1 cellular context compared by ENCODE assay signal in the genomic region with DNA sequence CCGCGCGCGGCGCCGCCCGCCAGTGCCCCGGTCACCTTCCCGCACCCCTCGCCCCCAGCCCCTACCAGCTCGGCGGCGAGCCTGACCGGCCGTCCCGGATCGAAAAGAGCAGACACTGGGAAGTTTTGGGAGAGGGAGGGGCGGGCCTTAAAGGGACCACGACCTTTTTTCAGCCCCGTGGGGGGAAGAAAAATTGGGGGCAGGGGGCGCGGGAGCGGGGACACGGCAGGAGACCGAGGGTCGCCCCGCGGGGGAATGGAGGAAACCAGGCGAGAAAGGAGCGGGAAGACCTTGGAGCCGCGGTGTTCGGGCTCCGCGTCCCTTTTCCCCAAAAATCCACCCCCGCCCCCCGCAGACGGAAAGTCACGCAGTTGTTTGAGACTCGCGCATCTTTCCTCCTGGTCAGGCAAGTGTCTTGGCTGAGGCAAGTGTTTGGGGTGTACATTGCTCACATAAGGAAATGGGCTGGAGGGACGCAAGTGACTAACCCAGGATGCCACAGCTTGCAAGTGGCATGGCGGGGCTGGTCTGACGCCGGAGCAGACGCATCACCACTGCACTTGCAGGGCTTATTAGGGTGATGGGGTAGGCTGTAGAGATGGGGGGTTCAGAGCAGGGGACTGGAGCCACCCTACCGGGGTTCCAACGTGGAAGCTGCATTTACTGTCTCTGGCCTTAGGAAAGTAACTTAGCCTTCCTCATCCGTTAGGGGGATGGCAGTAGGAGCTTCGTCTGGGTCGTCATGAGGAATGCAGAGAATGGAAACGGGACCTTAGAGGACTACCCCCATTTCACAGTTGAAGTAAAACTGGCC.
A peak's percentile ranks its signal among the peaks of the same experiment; 100 is the strongest.
TF ChIP-seq lines count a peak whose summit lies in the region.

No MANE protein-coding gene starts in this region.

TF ChIP-seq in K562, 482 proteins besides CTCF, POLR2A, EP300 and RAD21 (continued from another document and continues in another):
- TF ChIP-seq, protein P1, sequence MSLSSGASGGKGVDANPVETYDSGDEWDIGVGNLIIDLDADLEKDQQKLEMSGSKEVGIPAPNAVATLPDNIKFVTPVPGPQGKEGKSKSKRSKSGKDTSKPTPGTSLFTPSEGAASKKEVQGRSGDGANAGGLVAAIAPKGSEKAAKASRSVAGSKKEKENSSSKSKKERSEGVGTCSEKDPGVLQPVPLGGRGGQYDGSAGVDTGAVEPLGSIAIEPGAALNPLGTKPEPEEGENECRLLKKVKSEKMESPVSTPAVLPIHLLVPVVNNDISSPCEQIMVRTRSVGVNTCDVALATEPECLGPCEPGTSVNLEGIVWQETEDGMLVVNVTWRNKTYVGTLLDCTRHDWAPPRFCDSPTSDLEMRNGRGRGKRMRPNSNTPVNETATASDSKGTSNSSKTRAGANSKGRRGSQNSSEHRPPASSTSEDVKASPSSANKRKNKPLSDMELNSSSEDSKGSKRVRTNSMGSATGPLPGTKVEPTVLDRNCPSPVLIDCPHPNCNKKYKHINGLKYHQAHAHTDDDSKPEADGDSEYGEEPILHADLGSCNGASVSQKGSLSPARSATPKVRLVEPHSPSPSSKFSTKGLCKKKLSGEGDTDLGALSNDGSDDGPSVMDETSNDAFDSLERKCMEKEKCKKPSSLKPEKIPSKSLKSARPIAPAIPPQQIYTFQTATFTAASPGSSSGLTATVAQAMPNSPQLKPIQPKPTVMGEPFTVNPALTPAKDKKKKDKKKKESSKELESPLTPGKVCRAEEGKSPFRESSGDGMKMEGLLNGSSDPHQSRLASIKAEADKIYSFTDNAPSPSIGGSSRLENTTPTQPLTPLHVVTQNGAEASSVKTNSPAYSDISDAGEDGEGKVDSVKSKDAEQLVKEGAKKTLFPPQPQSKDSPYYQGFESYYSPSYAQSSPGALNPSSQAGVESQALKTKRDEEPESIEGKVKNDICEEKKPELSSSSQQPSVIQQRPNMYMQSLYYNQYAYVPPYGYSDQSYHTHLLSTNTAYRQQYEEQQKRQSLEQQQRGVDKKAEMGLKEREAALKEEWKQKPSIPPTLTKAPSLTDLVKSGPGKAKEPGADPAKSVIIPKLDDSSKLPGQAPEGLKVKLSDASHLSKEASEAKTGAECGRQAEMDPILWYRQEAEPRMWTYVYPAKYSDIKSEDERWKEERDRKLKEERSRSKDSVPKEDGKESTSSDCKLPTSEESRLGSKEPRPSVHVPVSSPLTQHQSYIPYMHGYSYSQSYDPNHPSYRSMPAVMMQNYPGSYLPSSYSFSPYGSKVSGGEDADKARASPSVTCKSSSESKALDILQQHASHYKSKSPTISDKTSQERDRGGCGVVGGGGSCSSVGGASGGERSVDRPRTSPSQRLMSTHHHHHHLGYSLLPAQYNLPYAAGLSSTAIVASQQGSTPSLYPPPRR (CRISPR knock-in tag; IDR thresholded peaks at IDR 0.05; ENCODE audit: borderline replicate concordance) = no peak
- TF ChIP-seq, protein P2, sequence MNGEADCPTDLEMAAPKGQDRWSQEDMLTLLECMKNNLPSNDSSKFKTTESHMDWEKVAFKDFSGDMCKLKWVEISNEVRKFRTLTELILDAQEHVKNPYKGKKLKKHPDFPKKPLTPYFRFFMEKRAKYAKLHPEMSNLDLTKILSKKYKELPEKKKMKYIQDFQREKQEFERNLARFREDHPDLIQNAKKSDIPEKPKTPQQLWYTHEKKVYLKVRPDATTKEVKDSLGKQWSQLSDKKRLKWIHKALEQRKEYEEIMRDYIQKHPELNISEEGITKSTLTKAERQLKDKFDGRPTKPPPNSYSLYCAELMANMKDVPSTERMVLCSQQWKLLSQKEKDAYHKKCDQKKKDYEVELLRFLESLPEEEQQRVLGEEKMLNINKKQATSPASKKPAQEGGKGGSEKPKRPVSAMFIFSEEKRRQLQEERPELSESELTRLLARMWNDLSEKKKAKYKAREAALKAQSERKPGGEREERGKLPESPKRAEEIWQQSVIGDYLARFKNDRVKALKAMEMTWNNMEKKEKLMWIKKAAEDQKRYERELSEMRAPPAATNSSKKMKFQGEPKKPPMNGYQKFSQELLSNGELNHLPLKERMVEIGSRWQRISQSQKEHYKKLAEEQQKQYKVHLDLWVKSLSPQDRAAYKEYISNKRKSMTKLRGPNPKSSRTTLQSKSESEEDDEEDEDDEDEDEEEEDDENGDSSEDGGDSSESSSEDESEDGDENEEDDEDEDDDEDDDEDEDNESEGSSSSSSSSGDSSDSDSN (IDR thresholded peaks at IDR 0.05; ENCODE audit: borderline replicate concordance in 1 of 2, low read depth in 2 of 2, low read length in 2 of 2) = 0 out of 4 replicates have a peak, but pooled peaks have one; percentile 22 to 26
- TF ChIP-seq TAF1 (IDR thresholded peaks at IDR 0.05; ENCODE audit: control insufficient read depth, extremely low read depth, insufficient read depth, low read length, severe bottlenecking) (no peak), ZNF121 (CRISPR knock-in tag; conservative IDR thresholded peaks at IDR 0.05) (no peak), ZEB2 (IDR thresholded peaks at IDR 0.05) (no peak), HNRNPLL (IDR thresholded peaks at IDR 0.05; ENCODE audit: low read depth, low read length, poor library complexity, severe bottlenecking) (peak; percentile 36), SIN3A (IDR thresholded peaks at IDR 0.05; ENCODE audit: borderline replicate concordance in 2 of 2, control insufficient read depth in 1 of 2, low read depth in 2 of 2, low read length in 2 of 2) (no peak), NCOA1 (IDR thresholded peaks at IDR 0.05; ENCODE audit: low read depth) (no peak), LEF1 (IDR thresholded peaks at IDR 0.05) (no peak), RFX1 (IDR thresholded peaks at IDR 0.05) (no peak), CBX3 (IDR thresholded peaks at IDR 0.05; ENCODE audit: borderline replicate concordance in 1 of 2, low read length in 2 of 2) (no peak), XRCC3 (IDR thresholded peaks at IDR 0.05) (no peak), CEBPB (tag; IDR thresholded peaks at IDR 0.05) (no peak), LCOR (CRISPR knock-in tag; IDR thresholded peaks at IDR 0.05) (no peak), CTBP1 (IDR thresholded peaks at IDR 0.05; ENCODE audit: borderline replicate concordance) (peak; percentile 51; the same call in 1 of the 2 replicates), RBM15 (IDR thresholded peaks at IDR 0.05; ENCODE audit: insufficient read depth, low read length) (no peak), ZNF436 (CRISPR knock-in tag; IDR thresholded peaks at IDR 0.05) (no peak), PHB2 (IDR thresholded peaks at IDR 0.05; ENCODE audit: low read depth) (no peak), KDM5B (IDR thresholded peaks at IDR 0.05; ENCODE audit: insufficient replicate concordance, low read depth, low read length) (peak; percentile 9), MCM5 (IDR thresholded peaks at IDR 0.05; ENCODE audit: low read depth) (no peak), EGR1 (conservative IDR thresholded peaks at IDR 0.05) (peak; percentile 69), FIP1L1 (IDR thresholded peaks at IDR 0.05; ENCODE audit: low read depth, low read length, poor library complexity, severe bottlenecking) (no peak), BRD9 (IDR thresholded peaks at IDR 0.05; ENCODE audit: low read depth, partially characterized antibody) (no peak), PHF8 (IDR thresholded peaks at IDR 0.05; ENCODE audit: borderline replicate concordance, low read length) (peak; percentile 47; the same call in 1 of the 2 replicates), KAT8 (IDR thresholded peaks at IDR 0.05; ENCODE audit: low read depth) (no peak), ZBED1 (IDR thresholded peaks at IDR 0.05) (no peak), TRIM24 (IDR thresholded peaks at IDR 0.05) (no peak), ZNF77 (CRISPR knock-in tag; IDR thresholded peaks at IDR 0.05) (no peak), ZNF23 (CRISPR knock-in tag; IDR thresholded peaks at IDR 0.05) (no peak), SMARCA4 (IDR thresholded peaks at IDR 0.05) (0 out of 2 replicates have a peak, but pooled peaks have one; percentile 43), MAZ (CRISPR knock-in tag; conservative IDR thresholded peaks at IDR 0.05 in 1 of 2, IDR thresholded peaks at IDR 0.05 in 1 of 2) (peak; percentile 47 to 63; a peak in 2 of 4 replicates), DACH1 (IDR thresholded peaks at IDR 0.05; ENCODE audit: partially characterized antibody) (no peak), NUFIP1 (IDR thresholded peaks at IDR 0.05; ENCODE audit: partially characterized antibody) (no peak), SMARCE1 (IDR thresholded peaks at IDR 0.05) (0 out of 2 replicates have a peak, but pooled peaks have one; percentile 18), ZNF311 (CRISPR knock-in tag; IDR thresholded peaks at IDR 0.05) (no peak), POLR2AphosphoS5 (IDR thresholded peaks at IDR 0.05; ENCODE audit: control insufficient read depth, insufficient read depth, low read depth, low read length) (peak; percentile 21; the same call in 1 of the 2 replicates), NEUROD1 (IDR thresholded peaks at IDR 0.05; ENCODE audit: borderline replicate concordance, low read depth, low read length, partially characterized antibody) (peak; percentile 13), ERF (CRISPR knock-in tag; IDR thresholded peaks at IDR 0.05) (0 out of 2 replicates have a peak, but pooled peaks have one; percentile 20), ZNF75A (CRISPR knock-in tag; IDR thresholded peaks at IDR 0.05) (no peak), SNRNP70 (optimal IDR thresholded peaks at IDR 0.05; ENCODE audit: low read depth, low read length) (no peak)
- TF ChIP-seq, protein P3, sequence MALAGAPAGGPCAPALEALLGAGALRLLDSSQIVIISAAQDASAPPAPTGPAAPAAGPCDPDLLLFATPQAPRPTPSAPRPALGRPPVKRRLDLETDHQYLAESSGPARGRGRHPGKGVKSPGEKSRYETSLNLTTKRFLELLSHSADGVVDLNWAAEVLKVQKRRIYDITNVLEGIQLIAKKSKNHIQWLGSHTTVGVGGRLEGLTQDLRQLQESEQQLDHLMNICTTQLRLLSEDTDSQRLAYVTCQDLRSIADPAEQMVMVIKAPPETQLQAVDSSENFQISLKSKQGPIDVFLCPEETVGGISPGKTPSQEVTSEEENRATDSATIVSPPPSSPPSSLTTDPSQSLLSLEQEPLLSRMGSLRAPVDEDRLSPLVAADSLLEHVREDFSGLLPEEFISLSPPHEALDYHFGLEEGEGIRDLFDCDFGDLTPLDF (CRISPR knock-in tag; IDR thresholded peaks at IDR 0.05) = no peak
- TF ChIP-seq, protein P4, sequence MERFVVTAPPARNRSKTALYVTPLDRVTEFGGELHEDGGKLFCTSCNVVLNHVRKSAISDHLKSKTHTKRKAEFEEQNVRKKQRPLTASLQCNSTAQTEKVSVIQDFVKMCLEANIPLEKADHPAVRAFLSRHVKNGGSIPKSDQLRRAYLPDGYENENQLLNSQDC (CRISPR knock-in tag; IDR thresholded peaks at IDR 0.05) = no peak
- TF ChIP-seq, protein P5, sequence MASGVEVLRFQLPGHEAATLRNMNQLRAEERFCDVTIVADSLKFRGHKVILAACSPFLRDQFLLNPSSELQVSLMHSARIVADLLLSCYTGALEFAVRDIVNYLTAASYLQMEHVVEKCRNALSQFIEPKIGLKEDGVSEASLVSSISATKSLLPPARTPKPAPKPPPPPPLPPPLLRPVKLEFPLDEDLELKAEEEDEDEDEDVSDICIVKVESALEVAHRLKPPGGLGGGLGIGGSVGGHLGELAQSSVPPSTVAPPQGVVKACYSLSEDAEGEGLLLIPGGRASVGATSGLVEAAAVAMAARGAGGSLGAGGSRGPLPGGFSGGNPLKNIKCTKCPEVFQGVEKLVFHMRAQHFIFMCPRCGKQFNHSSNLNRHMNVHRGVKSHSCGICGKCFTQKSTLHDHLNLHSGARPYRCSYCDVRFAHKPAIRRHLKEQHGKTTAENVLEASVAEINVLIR (CRISPR knock-in tag; IDR thresholded peaks at IDR 0.05) = no peak
- TF ChIP-seq, protein P6, sequence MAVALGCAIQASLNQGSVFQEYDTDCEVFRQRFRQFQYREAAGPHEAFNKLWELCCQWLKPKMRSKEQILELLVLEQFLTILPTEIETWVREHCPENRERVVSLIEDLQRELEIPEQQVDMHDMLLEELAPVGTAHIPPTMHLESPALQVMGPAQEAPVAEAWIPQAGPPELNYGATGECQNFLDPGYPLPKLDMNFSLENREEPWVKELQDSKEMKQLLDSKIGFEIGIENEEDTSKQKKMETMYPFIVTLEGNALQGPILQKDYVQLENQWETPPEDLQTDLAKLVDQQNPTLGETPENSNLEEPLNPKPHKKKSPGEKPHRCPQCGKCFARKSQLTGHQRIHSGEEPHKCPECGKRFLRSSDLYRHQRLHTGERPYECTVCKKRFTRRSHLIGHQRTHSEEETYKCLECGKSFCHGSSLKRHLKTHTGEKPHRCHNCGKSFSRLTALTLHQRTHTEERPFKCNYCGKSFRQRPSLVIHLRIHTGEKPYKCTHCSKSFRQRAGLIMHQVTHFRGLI (CRISPR knock-in tag; IDR thresholded peaks at IDR 0.05) = no peak
- TF ChIP-seq, protein P7, sequence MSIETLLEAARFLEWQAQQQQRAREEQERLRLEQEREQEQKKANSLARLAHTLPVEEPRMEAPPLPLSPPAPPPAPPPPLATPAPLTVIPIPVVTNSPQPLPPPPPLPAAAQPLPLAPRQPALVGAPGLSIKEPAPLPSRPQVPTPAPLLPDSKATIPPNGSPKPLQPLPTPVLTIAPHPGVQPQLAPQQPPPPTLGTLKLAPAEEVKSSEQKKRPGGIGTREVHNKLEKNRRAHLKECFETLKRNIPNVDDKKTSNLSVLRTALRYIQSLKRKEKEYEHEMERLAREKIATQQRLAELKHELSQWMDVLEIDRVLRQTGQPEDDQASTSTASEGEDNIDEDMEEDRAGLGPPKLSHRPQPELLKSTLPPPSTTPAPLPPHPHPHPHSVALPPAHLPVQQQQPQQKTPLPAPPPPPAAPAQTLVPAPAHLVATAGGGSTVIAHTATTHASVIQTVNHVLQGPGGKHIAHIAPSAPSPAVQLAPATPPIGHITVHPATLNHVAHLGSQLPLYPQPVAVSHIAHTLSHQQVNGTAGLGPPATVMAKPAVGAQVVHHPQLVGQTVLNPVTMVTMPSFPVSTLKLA (conservative IDR thresholded peaks at IDR 0.05) = 0 out of 4 replicates have a peak, but pooled peaks of 1 of the 2 experiments have one; percentile 33
- TF ChIP-seq, protein P8, sequence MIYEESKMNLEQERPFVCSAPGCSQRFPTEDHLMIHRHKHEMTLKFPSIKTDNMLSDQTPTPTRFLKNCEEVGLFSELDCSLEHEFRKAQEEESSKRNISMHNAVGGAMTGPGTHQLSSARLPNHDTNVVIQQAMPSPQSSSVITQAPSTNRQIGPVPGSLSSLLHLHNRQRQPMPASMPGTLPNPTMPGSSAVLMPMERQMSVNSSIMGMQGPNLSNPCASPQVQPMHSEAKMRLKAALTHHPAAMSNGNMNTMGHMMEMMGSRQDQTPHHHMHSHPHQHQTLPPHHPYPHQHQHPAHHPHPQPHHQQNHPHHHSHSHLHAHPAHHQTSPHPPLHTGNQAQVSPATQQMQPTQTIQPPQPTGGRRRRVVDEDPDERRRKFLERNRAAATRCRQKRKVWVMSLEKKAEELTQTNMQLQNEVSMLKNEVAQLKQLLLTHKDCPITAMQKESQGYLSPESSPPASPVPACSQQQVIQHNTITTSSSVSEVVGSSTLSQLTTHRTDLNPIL (CRISPR knock-in tag; IDR thresholded peaks at IDR 0.05) = no peak
- TF ChIP-seq, protein P9, sequence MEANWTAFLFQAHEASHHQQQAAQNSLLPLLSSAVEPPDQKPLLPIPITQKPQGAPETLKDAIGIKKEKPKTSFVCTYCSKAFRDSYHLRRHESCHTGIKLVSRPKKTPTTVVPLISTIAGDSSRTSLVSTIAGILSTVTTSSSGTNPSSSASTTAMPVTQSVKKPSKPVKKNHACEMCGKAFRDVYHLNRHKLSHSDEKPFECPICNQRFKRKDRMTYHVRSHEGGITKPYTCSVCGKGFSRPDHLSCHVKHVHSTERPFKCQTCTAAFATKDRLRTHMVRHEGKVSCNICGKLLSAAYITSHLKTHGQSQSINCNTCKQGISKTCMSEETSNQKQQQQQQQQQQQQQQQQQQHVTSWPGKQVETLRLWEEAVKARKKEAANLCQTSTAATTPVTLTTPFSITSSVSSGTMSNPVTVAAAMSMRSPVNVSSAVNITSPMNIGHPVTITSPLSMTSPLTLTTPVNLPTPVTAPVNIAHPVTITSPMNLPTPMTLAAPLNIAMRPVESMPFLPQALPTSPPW (CRISPR knock-in tag; IDR thresholded peaks at IDR 0.05) = peak; percentile 95
